Comparison of ENCODE assay signal across 8 cellular contexts in the genomic region with DNA sequence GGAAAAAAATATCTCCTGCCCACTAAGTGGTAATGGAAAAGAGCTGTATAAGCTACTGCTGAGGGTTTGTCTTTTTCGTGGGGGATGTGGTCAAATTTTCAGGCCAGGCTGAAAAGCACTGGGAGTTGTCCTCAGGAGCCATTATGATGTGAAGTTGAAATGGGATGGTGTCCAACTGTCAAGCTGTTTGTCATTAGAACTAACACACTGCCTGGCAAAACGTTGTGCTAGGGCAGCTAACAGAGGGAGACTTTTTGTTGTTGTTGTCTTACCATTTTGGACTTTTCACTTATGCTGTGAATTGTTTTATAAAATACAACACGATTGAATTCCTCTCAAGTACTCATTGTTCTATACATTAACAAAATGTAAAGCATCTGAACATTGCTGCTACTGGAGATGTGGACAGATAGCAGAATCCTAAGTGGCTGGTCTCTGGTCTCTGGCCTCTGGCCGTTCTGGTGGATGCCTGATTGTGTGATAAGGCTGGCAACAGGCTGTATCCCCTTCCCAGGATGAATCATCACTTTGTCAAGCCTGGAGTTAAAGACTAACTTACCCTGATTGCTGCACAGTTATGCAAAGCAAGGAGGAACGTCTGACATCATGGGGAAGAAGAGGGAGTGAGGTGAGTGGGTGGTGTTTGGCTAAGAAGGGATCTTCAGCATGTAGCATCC. TPM values are rescaled to one million over a fixed set of nuclear protein-coding genes. Genes with fewer than 3 reads are reported as not detected.
DNase-seq lines count a peak whose midpoint lies in the region; ATAC-seq and TF ChIP-seq lines count a peak whose summit lies in the region.

No MANE protein-coding gene starts in this region.

- peaks cover 47% of the 10 kb centered on the region for H3K4me1 ChIP-seq in HUES64 (ENCODE audit: insufficient read depth, low read length)
- peaks cover 16% of the 10 kb centered on the region for H3K4me1 ChIP-seq in mucosa of descending colon (ENCODE audit: low read depth)

- no peak overlapping the region for H3K9ac ChIP-seq in HUES64 (ENCODE audit: low read depth, low read length)

- H3K4me3 ChIP-seq in HUES64 (ENCODE audit: low read length) = peak overlapping the region; percentile 85
- H3K4me3 ChIP-seq in mucosa of descending colon = no peak overlapping the region

- no peak overlapping the region for H3K27ac ChIP-seq in HUES64 (ENCODE audit: low read depth, low read length)

- DNase-seq in dermis blood vessel endothelial cell = peak; percentile 94
- peak in 2 of 3 donors; percentile 35 to 51 for DNase-seq in mucosa of descending colon
- DNase-seq in NOMO-1 treated with dmso at 0.1 percent for 144 hours (lab: John Stamatoyannopoulos, UW; ENCODE audit: unreplicated experiment) = no peak

- peaks cover 12% of the 10 kb centered on the region for H3K27me3 ChIP-seq in HUES64 (ENCODE audit: insufficient read depth, low read length)

- 26% methylated on average over 5 of the region's 5 CpGs for WGBS in HUES64

- intact Hi-C loops in mucosa of descending colon (cut with DNase I, micrococcal nuclease) = no loop called here

- H3K9me3 ChIP-seq in HUES64 (ENCODE audit: insufficient read depth, low read depth, low read length) (no peaks in the 10 kb centered on the region), mucosa of descending colon (no peaks in the 10 kb centered on the region)

- ATAC-seq in GM18909 (IDR thresholded peaks at IDR 0.05; ENCODE audit: poor library complexity, unreplicated experiment) (peak; percentile 60), mucosa of descending colon (peak; percentile 32), GM18867 (IDR thresholded peaks at IDR 0.05; ENCODE audit: unreplicated experiment) (no peak), HG02571 (IDR thresholded peaks at IDR 0.05; ENCODE audit: unreplicated experiment) (no peak), HG03039 (IDR thresholded peaks at IDR 0.05; ENCODE audit: unreplicated experiment) (no peak)

- H3K36me3 ChIP-seq in HUES64 (ENCODE audit: insufficient read depth, low read length) = no peaks in the 10 kb centered on the region
- H3K36me3 ChIP-seq in mucosa of descending colon (ENCODE audit: low read depth) = no peaks in the 10 kb centered on the region

- no peak for TF ChIP-seq CTCF in mucosa of descending colon (IDR thresholded peaks at IDR 0.05)

RNA-seq across cellular contexts. Expression of gene MYO1B, which starts 2.3 kb away (rescaled TPM):
- 48.2 TPM for polyA plus RNA-seq in HUES64 (2013, experiment 1 of 2)
- 47.1 TPM for polyA plus RNA-seq in HUES64 (2013, experiment 2 of 2)
- total RNA-seq in dermis blood vessel endothelial cell (131 and 133 TPM in 2 replicates), mucosa of descending colon (10 to 100 TPM; 35.1 to 64.8 (median 54.6) TPM)

Comparison
In these comparisons a context has a peak if more than half of its experiments do, and no peak if none do; other contexts are left out.
1. ATAC-seq: peak in GM18909 (single experiment) and mucosa of descending colon (single experiment); none in GM18867 (single experiment), HG02571 (single experiment) and HG03039 (single experiment).